ENCODE assay signal across 12 cellular contexts in the genomic region with DNA sequence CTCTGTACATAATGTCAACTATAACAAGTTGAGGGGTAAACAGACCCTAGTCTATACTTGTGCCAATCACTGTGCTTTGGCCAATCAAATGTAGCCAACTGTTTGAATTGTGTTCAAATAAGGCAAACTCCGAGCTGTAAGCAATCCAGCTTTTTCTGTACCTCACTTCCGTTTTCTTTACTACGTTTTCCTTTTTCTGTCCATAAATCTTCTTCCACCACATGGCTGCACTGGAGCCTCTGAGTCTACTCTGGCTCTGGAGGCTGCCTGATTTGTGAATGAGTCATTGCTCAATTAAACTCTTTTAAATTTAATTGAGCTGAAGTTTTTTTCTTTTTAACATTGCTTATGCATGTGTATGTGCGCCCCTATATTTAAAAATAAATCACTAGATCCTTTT. TPM values are rescaled to one million over a fixed set of nuclear protein-coding genes. Genes with fewer than 3 reads are reported as not detected.
DNase-seq lines count a peak whose midpoint lies in the region; ATAC-seq and TF ChIP-seq lines count a peak whose summit lies in the region.
"Had no signal": no experiment of that assay in that cellular context is flagged by ENCODE, and none has a peak within 500 bp of the region (broad histone marks: within the 10 kb centered on the region; RNA-seq: fewer than 3 reads in every experiment).

No MANE protein-coding gene starts in this region.

- intact Hi-C loops in left ventricle myocardium superior (cut with micrococcal nuclease) = no loop called here

- peak; percentile 41 for ATAC-seq in left ventricle myocardium superior
- no peak for ATAC-seq in stimulated activated memory B cell treated with anti-CD40 and anti-IgM and Interleukin-4, amounts not matched to agents 10 μg/mL and 1 μg/mL and 100 μg/mL, for 72 hours
- ATAC-seq: left colon; stimulated activated naive CD8-positive, alpha-beta T cell treated with anti-CD3 and anti-CD28 coated beads, Interleukin-15, Interleukin-2, amounts not matched to agents 100 U/mL and 50 U/mL, for 24 hours; T-cell had no signal

- no peak overlapping the region for H3K4me3 Mint-ChIP-seq in stimulated activated memory B cell treated with anti-CD40 and anti-IgM and Interleukin-4, amounts not matched to agents 10 μg/mL and 1 μg/mL and 100 μg/mL, for 72 hours
- H3K4me3 Mint-ChIP-seq: activated T-helper 1 cell treated with anti-CD3 and anti-CD28 coated beads, Interleukin-12 subunit alpha, Interleukin-12 subunit beta, Interleukin-2, Interleukin-4 antibody, amounts not matched to agents 30 ng/mL and 10 ng/mL and 1 ng/mL, durations not matched to agents 14 hours and 24 hours and 36 hours; T-cell had no signal

- no peaks in the 10 kb centered on the region for H3K4me1 ChIP-seq in HEK293 (ENCODE audit: control insufficient read depth, insufficient read depth, low read length)
- H3K4me1 ChIP-seq in subcutaneous abdominal adipose tissue (ENCODE audit: control insufficient read depth in 5 of 5, insufficient read depth in 5 of 5, low read length in 5 of 5) = peaks cover 0 to 36% (median 2%) of the 10 kb centered on the region in 5 donors

- POLR2A ChIA-PET in HEK293 (lab: Yijun Ruan, JAX) = no interaction called here

- no peak overlapping the region for H3K27ac Mint-ChIP-seq in stimulated activated memory B cell treated with anti-CD40 and anti-IgM and Interleukin-4, amounts not matched to agents 10 μg/mL and 1 μg/mL and 100 μg/mL, for 72 hours
- H3K27ac Mint-ChIP-seq: activated T-helper 1 cell treated with anti-CD3 and anti-CD28 coated beads, Interleukin-12 subunit alpha, Interleukin-12 subunit beta, Interleukin-2, Interleukin-4 antibody, amounts not matched to agents 30 ng/mL and 10 ng/mL and 1 ng/mL, durations not matched to agents 14 hours and 24 hours and 36 hours; T-cell had no signal

- H3K9ac ChIP-seq in subcutaneous abdominal adipose tissue (ENCODE audit: low read length in 5 of 5) = no peak overlapping the region

- H3K9me3 Mint-ChIP-seq in stimulated activated memory B cell treated with anti-CD40 and anti-IgM and Interleukin-4, amounts not matched to agents 10 μg/mL and 1 μg/mL and 100 μg/mL, for 72 hours = no peaks in the 10 kb centered on the region
- H3K9me3 Mint-ChIP-seq: activated T-helper 1 cell treated with anti-CD3 and anti-CD28 coated beads, Interleukin-12 subunit alpha, Interleukin-12 subunit beta, Interleukin-2, Interleukin-4 antibody, amounts not matched to agents 30 ng/mL and 10 ng/mL and 1 ng/mL, durations not matched to agents 14 hours and 24 hours and 36 hours; T-cell had no signal

- DNase-seq in SKM-1 treated with dmso at 0.1 percent for 144 hours (lab: John Stamatoyannopoulos, UW; ENCODE audit: unreplicated experiment) (peak; percentile 42), left ventricle myocardium superior (no peak), NCI-H345 treated with DMSO at 0.1 percent for 48 hours (lab: John Stamatoyannopoulos, UW; ENCODE audit: unreplicated experiment) (no peak), OCI-M2 (lab: John Stamatoyannopoulos, UW; ENCODE audit: unreplicated experiment) (no peak)
- no peak for DNase-seq in stimulated activated CD4-positive, alpha-beta T cell treated with anti-CD3 and anti-CD28 coated beads, Interleukin-2, amount 100 ng/mL, for 24 hours
- DNase-seq: left colon; stimulated activated naive CD8-positive, alpha-beta T cell treated with anti-CD3 and anti-CD28 coated beads, Interleukin-15, Interleukin-2, amounts not matched to agents 100 U/mL and 50 U/mL, for 24 hours; T-cell had no signal

- no peaks in the 10 kb centered on the region for H3K9me3 ChIP-seq in HEK293 (ENCODE audit: control insufficient read depth, insufficient read depth, low read depth, low read length)
- no peaks in the 10 kb centered on the region for H3K9me3 ChIP-seq in subcutaneous abdominal adipose tissue (ENCODE audit: control insufficient read depth in 5 of 5, low read length in 5 of 5)

- TF ChIP-seq CTCF in HEK293 (tag by site-specific recombination; IDR thresholded peaks at IDR 0.05) = no peak

- peaks cover 23% of the 10 kb centered on the region for H3K4me1 Mint-ChIP-seq in stimulated activated memory B cell treated with anti-CD40 and anti-IgM and Interleukin-4, amounts not matched to agents 10 μg/mL and 1 μg/mL and 100 μg/mL, for 72 hours
- H3K4me1 Mint-ChIP-seq: T-cell had no signal

- CTCF ChIA-PET in HEK293 (lab: Yijun Ruan, JAX) = interaction anchor here (0.6 to 1.7 kb wide), 2 partner anchors 60 to 1048 kb away, joined by 3 read pairs; no protein-coding TSS in a partner anchor

- H3K27ac ChIP-seq in HEK293 (ENCODE audit: extremely low read depth, low read depth, low read length) (no peak overlapping the region), subcutaneous abdominal adipose tissue (ENCODE audit: low read depth, low read length) (peak overlapping the region; percentile 68)

- H3K27me3 ChIP-seq in subcutaneous abdominal adipose tissue (ENCODE audit: control insufficient read depth in 5 of 5, insufficient read depth in 4 of 5, low read length in 5 of 5) = no peaks in the 10 kb centered on the region

- H3K4me3 ChIP-seq in HEK293 (ENCODE audit: low read depth, low read length) = no peak overlapping the region
- H3K4me3 ChIP-seq in subcutaneous abdominal adipose tissue (ENCODE audit: low read depth in 1 of 5, low read length in 5 of 5) = peak overlapping the region in 1 of 5 donors; percentile 4

- peaks cover 69% of the 10 kb centered on the region for H3K27me3 Mint-ChIP-seq in stimulated activated memory B cell treated with anti-CD40 and anti-IgM and Interleukin-4, amounts not matched to agents 10 μg/mL and 1 μg/mL and 100 μg/mL, for 72 hours

- H3K36me3 Mint-ChIP-seq in stimulated activated memory B cell treated with anti-CD40 and anti-IgM and Interleukin-4, amounts not matched to agents 10 μg/mL and 1 μg/mL and 100 μg/mL, for 72 hours = no peaks in the 10 kb centered on the region
- H3K36me3 Mint-ChIP-seq: T-cell had no signal

- no peaks in the 10 kb centered on the region for H3K36me3 ChIP-seq in HEK293 (ENCODE audit: control insufficient read depth in 2 of 2, insufficient read depth in 1 of 2, low read length in 2 of 2)
- H3K36me3 ChIP-seq in subcutaneous abdominal adipose tissue (ENCODE audit: control insufficient read depth in 5 of 5, insufficient read depth in 5 of 5, low read length in 5 of 5) = peaks cover 0 to 4% (median 3%) of the 10 kb centered on the region in 5 donors

TF ChIP-seq in HEK293, 187 proteins besides CTCF, POLR2A, EP300 and RAD21:
- TF ChIP-seq HIC1 (tag by site-specific recombination; IDR thresholded peaks at IDR 0.05) (peak; percentile 37; the same call in 1 of the 2 replicates), ZNF623 (tag by site-specific recombination; IDR thresholded peaks at IDR 0.05) (no peak)

RNA-seq across cellular contexts. Expression of gene CLEC1A, which starts 29.7 kb away (rescaled TPM):
- 4.4 TPM for total RNA-seq in left ventricle myocardium superior
- total RNA-seq: activated T-helper 1 cell treated with anti-CD3 and anti-CD28 coated beads, Interleukin-12 subunit alpha, Interleukin-12 subunit beta, Interleukin-2, Interleukin-4 antibody, amounts not matched to agents 30 ng/mL and 10 ng/mL and 1 ng/mL, durations not matched to agents 14 hours and 24 hours and 36 hours; T-cell had no signal

RNA-seq across cellular contexts. Expression of gene CLEC9A, which starts 38.6 kb away (rescaled TPM):
- total RNA-seq in left ventricle myocardium superior = not detected
- total RNA-seq: activated T-helper 1 cell treated with anti-CD3 and anti-CD28 coated beads, Interleukin-12 subunit alpha, Interleukin-12 subunit beta, Interleukin-2, Interleukin-4 antibody, amounts not matched to agents 30 ng/mL and 10 ng/mL and 1 ng/mL, durations not matched to agents 14 hours and 24 hours and 36 hours had no signal

RNA-seq across cellular contexts. Expression of gene CLEC12B, which starts 58.7 kb away (rescaled TPM):
- total RNA-seq in left ventricle myocardium superior = not detected
- total RNA-seq: activated T-helper 1 cell treated with anti-CD3 and anti-CD28 coated beads, Interleukin-12 subunit alpha, Interleukin-12 subunit beta, Interleukin-2, Interleukin-4 antibody, amounts not matched to agents 30 ng/mL and 10 ng/mL and 1 ng/mL, durations not matched to agents 14 hours and 24 hours and 36 hours; left colon; T-cell had no signal
